ENCODE assay signal across 6 cellular contexts in the genomic region with DNA sequence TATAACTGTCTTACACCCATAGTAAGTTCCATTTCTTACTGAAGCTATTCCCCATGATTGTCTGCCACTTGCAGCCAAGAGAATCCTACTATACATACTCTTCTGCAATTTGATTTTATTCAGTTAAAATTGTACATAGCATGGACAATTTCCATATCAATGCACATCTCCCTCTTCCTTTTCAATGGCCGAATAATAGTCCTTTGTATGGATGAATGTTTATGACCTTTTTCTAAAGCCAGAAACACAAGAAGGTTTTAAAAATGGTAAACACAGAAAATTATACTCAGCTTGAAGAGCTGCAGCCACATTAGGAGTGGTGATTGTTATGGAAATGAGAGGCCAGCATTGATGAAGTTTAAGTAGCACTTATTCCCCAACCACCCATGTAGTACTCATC.
"Had no signal": no experiment of that assay in that cellular context is flagged by ENCODE, and none has a peak within 500 bp of the region (broad histone marks: within the 10 kb centered on the region; RNA-seq: fewer than 3 reads in every experiment).

No MANE protein-coding gene starts in this region.

- H3K4me3 ChIP-seq: GM23338, K562 had no signal

- DNase-seq: H9, HFFc6, IMR-90 had no signal

- ATAC-seq: GM23338, HCT116, K562 had no signal
